ENCODE assay signal across 2 cellular contexts in genomic region chr1:36115200-36115669, GRCh38.
TF ChIP-seq lines count a peak whose summit lies in the region.

No MANE protein-coding gene starts in this region.

TF ChIP-seq in IMR-90, 13 proteins besides CTCF, POLR2A, EP300 and RAD21:
- peak; percentile 23; the same call in 1 of the 2 replicates for TF ChIP-seq MAZ (IDR thresholded peaks at IDR 0.05; ENCODE audit: borderline replicate concordance, low read depth, low read length)
- TF ChIP-seq MAFK (IDR thresholded peaks at IDR 0.05; ENCODE audit: low read depth, low read length) = no peak

TF ChIP-seq in H1, 55 proteins besides CTCF, POLR2A, EP300 and RAD21:
- TF ChIP-seq NRF1 (IDR thresholded peaks at IDR 0.05; ENCODE audit: low read depth, low read length) = no peak
